Comparison of ENCODE assay signal across 28 cellular contexts in the genomic region with DNA sequence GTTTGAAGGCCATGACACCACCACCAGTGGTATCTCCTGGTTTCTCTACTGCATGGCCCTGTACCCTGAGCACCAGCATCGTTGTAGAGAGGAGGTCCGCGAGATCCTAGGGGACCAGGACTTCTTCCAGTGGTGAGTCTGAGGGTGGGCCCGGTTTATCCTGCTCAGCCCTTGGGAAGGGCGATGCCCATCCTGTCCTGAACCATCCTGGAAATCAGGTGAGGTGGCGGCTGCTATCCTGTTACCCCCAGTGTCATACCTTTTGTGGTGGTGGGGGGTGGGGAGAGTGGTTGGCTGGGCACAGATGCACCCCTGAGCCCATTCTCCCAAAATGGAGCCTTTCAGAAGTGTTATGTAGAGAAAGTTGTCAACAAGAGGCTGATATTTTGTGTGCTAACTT. TPM values are rescaled to one million over a fixed set of nuclear protein-coding genes. Genes with fewer than 3 reads are reported as not detected.
A peak's percentile ranks its signal among the peaks of the same experiment; 100 is the strongest.
DNase-seq lines count a peak whose midpoint lies in the region; TF ChIP-seq lines count a peak whose summit lies in the region.
"Had no signal": no experiment of that assay in that cellular context is flagged by ENCODE, and none has a peak within 500 bp of the region (broad histone marks: within the 10 kb centered on the region; RNA-seq: fewer than 3 reads in every experiment).

No MANE protein-coding gene starts in this region.

- no peaks in the 10 kb centered on the region for H3K36me3 Mint-ChIP-seq in osteocyte (ENCODE audit: unreplicated experiment)
- H3K36me3 Mint-ChIP-seq: CD14-positive monocyte; CD4-positive, alpha-beta memory T cell; CD4-positive, CD25-positive, alpha-beta regulatory T cell; CD8-positive, alpha-beta memory T cell had no signal

- no peaks in the 10 kb centered on the region for H3K36me3 ChIP-seq in H7 (replicated peaks; ENCODE audit: control insufficient read depth, insufficient read depth, low read length)
- H3K36me3 ChIP-seq: BE2C, BLaER1 had no signal

- no peak overlapping the region for H3K4me3 Mint-ChIP-seq in osteocyte (ENCODE audit: unreplicated experiment)
- H3K4me3 Mint-ChIP-seq: CD14-positive monocyte; CD4-positive, alpha-beta memory T cell; CD4-positive, CD25-positive, alpha-beta regulatory T cell; CD8-positive, alpha-beta memory T cell had no signal

- no peaks in the 10 kb centered on the region for H3K27me3 Mint-ChIP-seq in osteocyte (ENCODE audit: unreplicated experiment)

- peaks cover 5% of the 10 kb centered on the region for H3K9me3 Mint-ChIP-seq in osteocyte (ENCODE audit: unreplicated experiment)
- H3K9me3 Mint-ChIP-seq: CD4-positive, CD25-positive, alpha-beta regulatory T cell; CD8-positive, alpha-beta memory T cell had no signal

- DNase-seq in H7 = peak; percentile 3
- DNase-seq in dedifferentiated amniotic fluid mesenchymal stem cell (ENCODE audit: extremely low spot score) = peak; percentile 2
- peak; percentile 28 for DNase-seq in islet precursor cell
- DNase-seq in osteocyte (ENCODE audit: extremely low spot score, unreplicated experiment) = peak; percentile 57
- DNase-seq in medulla oblongata (ENCODE audit: extremely low spot score) = no peak
- DNase-seq in stimulated activated CD4-positive, alpha-beta T cell treated with anti-CD3 and anti-CD28 coated beads, Interleukin-4, amount 100 ng/mL, for 4 hours = no peak
- no peak for DNase-seq in NCI-H146 treated with DMSO at 0.1 percent for 48 hours (lab: John Stamatoyannopoulos, UW; ENCODE audit: unreplicated experiment)
- DNase-seq: 8988T; ACHN; BE2C; C1 segment of cervical spinal cord; CD4-positive, alpha-beta memory T cell; CD4-positive, CD25-positive, alpha-beta regulatory T cell; CD8-positive, alpha-beta memory T cell; COR-L47; DMS 273 treated with DMSO at 0.1 percent for 48 hours; DMS153; DMS53; DMS79; DND-41; EL; GDM1 had no signal

- no peak overlapping the region for H3K4me3 ChIP-seq in H7 (ENCODE audit: insufficient read depth, low read depth, low read length)
- H3K4me3 ChIP-seq: BLaER1, GM12878 had no signal

- H3K4me1 Mint-ChIP-seq in osteocyte (ENCODE audit: unreplicated experiment) = no peaks in the 10 kb centered on the region
- H3K4me1 Mint-ChIP-seq: CD14-positive monocyte; CD4-positive, alpha-beta memory T cell; CD4-positive, CD25-positive, alpha-beta regulatory T cell; CD8-positive, alpha-beta memory T cell had no signal

- no peaks in the 10 kb centered on the region; the same call in 1 of the 2 replicates for H3K27me3 ChIP-seq in H7 (ENCODE audit: control insufficient read depth, insufficient read depth, low read length)
- H3K27me3 ChIP-seq: BE2C, BLaER1 had no signal

- no peak for TF ChIP-seq CTCF in osteocyte (IDR thresholded peaks at IDR 0.05)

- H3K27ac Mint-ChIP-seq in osteocyte (ENCODE audit: unreplicated experiment) = no peak overlapping the region
- H3K27ac Mint-ChIP-seq: CD14-positive monocyte; CD4-positive, alpha-beta memory T cell; CD8-positive, alpha-beta memory T cell had no signal

RNA-seq across cellular contexts. Expression of gene CYP4B1, which starts 16.3 kb away (rescaled TPM):
- total RNA-seq in H7 (2014; rRNA removed; shearing (Covaris generic)) = 0.37 TPM in 1 of 2 replicates, not detected in the other
- total RNA-seq in osteocyte = not detected in 2 replicates
- total RNA-seq: A673; CD4-positive, alpha-beta memory T cell; CD4-positive, CD25-positive, alpha-beta regulatory T cell; CD8-positive, alpha-beta memory T cell; Daoy; G401 had no signal

Comparison
In these comparisons a context has a peak if more than half of its experiments do, and no peak if none do; other contexts are left out.
1. DNase-seq: peak in H7 (single experiment), dedifferentiated amniotic fluid mesenchymal stem cell (single experiment), islet precursor cell (single experiment) and osteocyte (single experiment); none in medulla oblongata (single experiment), stimulated activated CD4-positive, alpha-beta T cell treated with anti-CD3 and anti-CD28 coated beads, Interleukin-4, amount 100 ng/mL, for 4 hours (0 of 2) and NCI-H146 treated with DMSO at 0.1 percent for 48 hours (single experiment).